ENCODE assay signal across 1 cellular context in genomic region chr16:23333962-23334361, GRCh38.
TF ChIP-seq lines count a peak whose summit lies in the region.

No MANE protein-coding gene starts in this region.

TF ChIP-seq in HepG2, 621 proteins besides CTCF, POLR2A, EP300 and RAD21:
- TF ChIP-seq ELK4 (CRISPR knock-in tag; IDR thresholded peaks at IDR 0.05; ENCODE audit: borderline replicate concordance) (0 out of 2 replicates have a peak, but pooled peaks have one; percentile 21), MNT (IDR thresholded peaks at IDR 0.05) (peak; percentile 100), ZNF747 (CRISPR knock-in tag; IDR thresholded peaks at IDR 0.05; ENCODE audit: borderline replicate concordance) (no peak), KLF15 (CRISPR knock-in tag; IDR thresholded peaks at IDR 0.05; ENCODE audit: borderline replicate concordance) (no peak), ZNF547 (CRISPR knock-in tag; IDR thresholded peaks at IDR 0.05) (no peak), SATB2 (CRISPR knock-in tag; IDR thresholded peaks at IDR 0.05) (no peak)
